In genomic region chr6:13554929-13555333, GRCh38 we compare ENCODE assay signal across 11 cellular contexts. TPM values are rescaled to one million over a fixed set of nuclear protein-coding genes. Genes with fewer than 3 reads are reported as not detected.
DNase-seq lines count a peak whose midpoint lies in the region; ATAC-seq and TF ChIP-seq lines count a peak whose summit lies in the region.
"Had no signal": no experiment of that assay in that cellular context is flagged by ENCODE, and none has a peak within 500 bp of the region (broad histone marks: within the 10 kb centered on the region; RNA-seq: fewer than 3 reads in every experiment).

No MANE protein-coding gene starts in this region.

- POLR2A ChIA-PET in RWPE1 (lab: Yijun Ruan, JAX; ENCODE audit: low non-redundant PET) = no interaction called here
- POLR2A ChIA-PET in CD8-positive, alpha-beta memory T cell (lab: Charles Lee) = no interaction called here

- no peaks in the 10 kb centered on the region for H3K9me3 ChIP-seq in mucosa of descending colon
- H3K9me3 ChIP-seq in CD8-positive, alpha-beta memory T cell (ENCODE audit: low read length) = no peaks in the 10 kb centered on the region

- TF ChIP-seq CTCF in mucosa of descending colon (IDR thresholded peaks at IDR 0.05) (no peak), mesothelial cell of epicardium (IDR thresholded peaks at IDR 0.05; ENCODE audit: unreplicated experiment) (no peak), RWPE1 (conservative IDR thresholded peaks at IDR 0.05; ENCODE audit: low read depth) (no peak)

- no peaks in the 10 kb centered on the region for H3K36me3 ChIP-seq in mucosa of descending colon (ENCODE audit: low read depth)
- H3K36me3 ChIP-seq in CD8-positive, alpha-beta memory T cell (ENCODE audit: insufficient read depth, low read length) = no peaks in the 10 kb centered on the region

- no peak overlapping the region for H3K27ac Mint-ChIP-seq in mesothelial cell of epicardium
- no peak overlapping the region for H3K27ac Mint-ChIP-seq in CD8-positive, alpha-beta memory T cell
- H3K27ac Mint-ChIP-seq: activated T-cell treated with anti-CD3 and anti-CD28 coated beads, Interleukin-2, amount 50 U/mL, for 24 hours; effector memory CD8-positive, alpha-beta T cell; naive B cell had no signal

- H3K27me3 Mint-ChIP-seq in mesothelial cell of epicardium (ENCODE audit: low read depth) = no peaks in the 10 kb centered on the region
- peaks cover 2 to 17% of the 10 kb centered on the region in 2 donors for H3K27me3 Mint-ChIP-seq in CD8-positive, alpha-beta memory T cell

- no peaks in the 10 kb centered on the region for H3K4me1 ChIP-seq in mucosa of descending colon (ENCODE audit: low read depth)
- no peaks in the 10 kb centered on the region for H3K4me1 ChIP-seq in CD8-positive, alpha-beta memory T cell (ENCODE audit: insufficient read depth, low read length)

- H3K27me3 ChIP-seq in CD8-positive, alpha-beta memory T cell (ENCODE audit: insufficient read depth, low read length, poor library complexity, severe bottlenecking) = no peaks in the 10 kb centered on the region

- intact Hi-C loops in mucosa of descending colon (cut with DNase I, micrococcal nuclease) = no loop called here

- H3K4me1 Mint-ChIP-seq in mesothelial cell of epicardium = peaks cover 9% of the 10 kb centered on the region
- H3K4me1 Mint-ChIP-seq in CD8-positive, alpha-beta memory T cell = no peaks in the 10 kb centered on the region
- H3K4me1 Mint-ChIP-seq: naive B cell had no signal

- no peak overlapping the region for H3K27ac ChIP-seq in RWPE1
- H3K27ac ChIP-seq in CD8-positive, alpha-beta memory T cell (ENCODE audit: low read depth, low read length) = no peak overlapping the region

- H3K36me3 Mint-ChIP-seq in mesothelial cell of epicardium = no peaks in the 10 kb centered on the region
- H3K36me3 Mint-ChIP-seq in CD8-positive, alpha-beta memory T cell = no peaks in the 10 kb centered on the region
- H3K36me3 Mint-ChIP-seq: naive B cell had no signal

- H3K9me3 Mint-ChIP-seq in mesothelial cell of epicardium = no peaks in the 10 kb centered on the region
- no peaks in the 10 kb centered on the region for H3K9me3 Mint-ChIP-seq in CD8-positive, alpha-beta memory T cell
- H3K9me3 Mint-ChIP-seq: activated T-cell treated with anti-CD3 and anti-CD28 coated beads, Interleukin-2, amount 50 U/mL, for 24 hours; effector memory CD8-positive, alpha-beta T cell had no signal

- ATAC-seq in mucosa of descending colon = peak; percentile 10
- no peak for ATAC-seq in HG03378 (IDR thresholded peaks at IDR 0.05; ENCODE audit: unreplicated experiment)
- ATAC-seq: effector memory CD8-positive, alpha-beta T cell had no signal

- H3K4me3 Mint-ChIP-seq in mesothelial cell of epicardium = no peak overlapping the region
- H3K4me3 Mint-ChIP-seq in CD8-positive, alpha-beta memory T cell = no peak overlapping the region
- H3K4me3 Mint-ChIP-seq: activated T-cell treated with anti-CD3 and anti-CD28 coated beads, Interleukin-2, amount 50 U/mL, for 24 hours; effector memory CD8-positive, alpha-beta T cell; naive B cell had no signal

- no peak overlapping the region for H3K4me3 ChIP-seq in mucosa of descending colon
- no peak overlapping the region for H3K4me3 ChIP-seq in CD8-positive, alpha-beta memory T cell (ENCODE audit: low read length)

- CTCF ChIA-PET in RWPE1 (lab: Yijun Ruan, JAX) = no interaction called here
- CTCF ChIA-PET in CD8-positive, alpha-beta memory T cell (lab: Charles Lee) = interaction anchor here (1.2 kb wide), 2 partner anchors 8 to 20 kb away, joined by 3 read pairs; partner anchors contain the start of gene SIRT5

- peak; percentile 9 for DNase-seq in AG08396 (ENCODE audit: low spot score)
- peak; percentile 81 for DNase-seq in NCI-H69 (lab: John Stamatoyannopoulos, UW)
- peak; percentile 74 for DNase-seq in globus pallidus (ENCODE audit: low spot score)
- DNase-seq in mucosa of descending colon = no peak
- no peak for DNase-seq in mesothelial cell of epicardium (ENCODE audit: low spot score in 2 of 2, unreplicated experiment in 2 of 2)
- DNase-seq in RWPE1 (ENCODE audit: low spot score) = no peak
- DNase-seq in CD8-positive, alpha-beta memory T cell = no peak
- DNase-seq: activated T-cell treated with anti-CD3 and anti-CD28 coated beads, Interleukin-2, amount 50 U/mL, for 24 hours; effector memory CD8-positive, alpha-beta T cell; naive B cell had no signal

RNA-seq across cellular contexts. Expression of gene SIRT5, which starts 19.5 kb away (rescaled TPM):
- 10 to 100 TPM; 15.9 to 21.1 (median 16.5) TPM for total RNA-seq in mucosa of descending colon
- total RNA-seq in mesothelial cell of epicardium = 21.1 to 23.6 TPM (median 21.5 TPM) in 3 replicates
- 10 to 100 TPM in 1 of 2 experiments, 1 to 10 TPM in 1; 8.2 to 10.7 TPM for total RNA-seq in CD8-positive, alpha-beta memory T cell
- 9.7 TPM for polyA plus RNA-seq in CD8-positive, alpha-beta memory T cell

Comparison
In these comparisons a context has a peak if more than half of its experiments do, and no peak if none do; other contexts are left out.
1. DNase-seq: peak in AG08396 (single experiment), NCI-H69 (single experiment) and globus pallidus (single experiment); none in mucosa of descending colon (0 of 3), mesothelial cell of epicardium (0 of 2), RWPE1 (single experiment) and CD8-positive, alpha-beta memory T cell (0 of 5).